Comparison of ENCODE assay signal across 18 cellular contexts in genomic region chr17:31534223-31534888, GRCh38.
DNase-seq lines count a peak whose midpoint lies in the region; ATAC-seq and TF ChIP-seq lines count a peak whose summit lies in the region.
"Had no signal": no experiment of that assay in that cellular context is flagged by ENCODE, and none has a peak within 500 bp of the region (broad histone marks: within the 10 kb centered on the region; RNA-seq: fewer than 3 reads in every experiment).

No MANE protein-coding gene starts in this region.

- H3K27ac ChIP-seq in RWPE2 (ENCODE audit: poor library complexity, severe bottlenecking) = peak overlapping the region; percentile 3
- H3K27ac ChIP-seq in smooth muscle cell (ENCODE audit: low read depth) = peak overlapping the region; percentile 87
- no peak overlapping the region for H3K27ac ChIP-seq in effector memory CD4-positive, alpha-beta T cell (ENCODE audit: insufficient read depth, low read length, poor library complexity, severe bottlenecking)
- H3K27ac ChIP-seq: left ventricle myocardium inferior, parathyroid adenoma had no signal

- no peaks in the 10 kb centered on the region for H3K9me3 ChIP-seq in RWPE2 (ENCODE audit: severe bottlenecking)
- no peaks in the 10 kb centered on the region for H3K9me3 ChIP-seq in smooth muscle cell (replicated peaks; ENCODE audit: low read depth)
- H3K9me3 ChIP-seq in effector memory CD4-positive, alpha-beta T cell (ENCODE audit: control insufficient read depth, low read length) = no peaks in the 10 kb centered on the region
- H3K9me3 ChIP-seq: left ventricle myocardium inferior, transverse colon had no signal

- H3K27me3 ChIP-seq in RWPE2 (ENCODE audit: insufficient read depth, poor library complexity, severe bottlenecking) (no peaks in the 10 kb centered on the region), smooth muscle cell (ENCODE audit: low read depth) (no peaks in the 10 kb centered on the region)
- no peaks in the 10 kb centered on the region for H3K27me3 ChIP-seq in effector memory CD4-positive, alpha-beta T cell (replicated peaks; ENCODE audit: control insufficient read depth, insufficient read depth, low read length, poor library complexity, severe bottlenecking)
- H3K27me3 ChIP-seq: transverse colon had no signal

- no peaks in the 10 kb centered on the region for H3K9me3 Mint-ChIP-seq in activated CD4-positive, alpha-beta T cell treated with anti-CD3 and anti-CD28 coated beads, Interleukin-2, amount 10 ng/mL, durations not matched to agents 7 days and 5 days
- no peaks in the 10 kb centered on the region for H3K9me3 Mint-ChIP-seq in activated CD4-positive, alpha-beta T cell treated with anti-CD3 and anti-CD28 coated beads, Interleukin-2, amount 10 ng/mL, durations not matched to agents 24 days and 14 days
- H3K9me3 Mint-ChIP-seq: CD4-positive, alpha-beta T cell; T-helper 2 cell treated with Interferon-gamma antibody and Interleukin-4, amounts not matched to agents 5 μg/mL and 100 μg/mL, for 36 hours had no signal

- H4K20me1 ChIP-seq in smooth muscle cell (ENCODE audit: low read depth) = no peaks in the 10 kb centered on the region

- TF ChIP-seq CTCF in RWPE2 (IDR thresholded peaks at IDR 0.05; ENCODE audit: poor library complexity, severe bottlenecking) (no peak), fibroblast of villous mesenchyme (IDR thresholded peaks at IDR 0.05; ENCODE audit: insufficient read depth, low read depth, low read length) (no peak), smooth muscle cell (IDR thresholded peaks at IDR 0.05; ENCODE audit: borderline replicate concordance, insufficient read depth, poor library complexity, severe bottlenecking) (no peak)

- ATAC-seq in RWPE2 (ENCODE audit: low read depth) (no peak), HG02610 (IDR thresholded peaks at IDR 0.05; ENCODE audit: unreplicated experiment) (no peak), HG03354 (IDR thresholded peaks at IDR 0.05; ENCODE audit: poor library complexity, severe bottlenecking, unreplicated experiment) (no peak)

- H3K4me3 Mint-ChIP-seq in activated CD4-positive, alpha-beta T cell treated with anti-CD3 and anti-CD28 coated beads, Interleukin-2, amount 10 ng/mL, durations not matched to agents 7 days and 5 days = no peak overlapping the region
- no peak overlapping the region for H3K4me3 Mint-ChIP-seq in activated CD4-positive, alpha-beta T cell treated with anti-CD3 and anti-CD28 coated beads, Interleukin-2, amount 10 ng/mL, durations not matched to agents 24 days and 14 days
- H3K4me3 Mint-ChIP-seq: CD4-positive, alpha-beta T cell; T-helper 2 cell treated with Interferon-gamma antibody and Interleukin-4, amounts not matched to agents 5 μg/mL and 100 μg/mL, for 36 hours had no signal

- peaks cover 10% of the 10 kb centered on the region for H3K36me3 Mint-ChIP-seq in activated CD4-positive, alpha-beta T cell treated with anti-CD3 and anti-CD28 coated beads, Interleukin-2, amount 10 ng/mL, durations not matched to agents 7 days and 5 days (ENCODE audit: low read depth)
- peaks cover 18% of the 10 kb centered on the region for H3K36me3 Mint-ChIP-seq in activated CD4-positive, alpha-beta T cell treated with anti-CD3 and anti-CD28 coated beads, Interleukin-2, amount 10 ng/mL, durations not matched to agents 24 days and 14 days (ENCODE audit: low read depth)

- no peak overlapping the region for H2AFZ ChIP-seq in smooth muscle cell (ENCODE audit: low read depth)
- H2AFZ ChIP-seq: parathyroid adenoma had no signal

- H3K36me3 ChIP-seq in RWPE2 (ENCODE audit: low read depth) (no peaks in the 10 kb centered on the region), smooth muscle cell (ENCODE audit: low read depth) (no peaks in the 10 kb centered on the region)
- H3K36me3 ChIP-seq in effector memory CD4-positive, alpha-beta T cell (ENCODE audit: control insufficient read depth, insufficient read depth, low read length) = peaks cover 38% of the 10 kb centered on the region

- H3K4me3 ChIP-seq in RWPE2 (ENCODE audit: severe bottlenecking) (no peak overlapping the region), fibroblast of villous mesenchyme (ENCODE audit: low read depth, low read length) (no peak overlapping the region), smooth muscle cell (no peak overlapping the region)
- no peak overlapping the region for H3K4me3 ChIP-seq in effector memory CD4-positive, alpha-beta T cell (ENCODE audit: insufficient read depth, low read depth, low read length, poor library complexity, severe bottlenecking)
- H3K4me3 ChIP-seq: left ventricle myocardium inferior, transverse colon had no signal

- H3F3A ChIP-seq in smooth muscle cell (ENCODE audit: low read depth) = peaks cover 12% of the 10 kb centered on the region

- intact Hi-C loops in activated CD4-positive, alpha-beta T cell treated with anti-CD3 and anti-CD28 coated beads, Interleukin-2, amount 10 ng/mL, durations not matched to agents 24 days and 14 days (cut with micrococcal nuclease) = no loop called here

- H3K9ac ChIP-seq in smooth muscle cell (ENCODE audit: low read depth) = peak overlapping the region; percentile 51
- H3K9ac ChIP-seq: parathyroid adenoma had no signal

- CTCF ChIA-PET in activated CD4-positive, alpha-beta T cell treated with anti-CD3 and anti-CD28 coated beads, Interleukin-2, amount 10 ng/mL, durations not matched to agents 7 days and 5 days (lab: Charles Lee) = interaction anchor here (0.8 to 3.7 kb wide), 6 partner anchors 9 to 97 kb away, joined by 4 to 18 read pairs (median 4); no protein-coding TSS in a partner anchor

- peak overlapping the region; percentile 78 for H3K4me2 ChIP-seq in smooth muscle cell

- H3K79me2 ChIP-seq in smooth muscle cell (ENCODE audit: low read depth) = no peaks in the 10 kb centered on the region
- H3K79me2 ChIP-seq: parathyroid adenoma had no signal

- peaks cover 10% of the 10 kb centered on the region for H3K4me1 Mint-ChIP-seq in activated CD4-positive, alpha-beta T cell treated with anti-CD3 and anti-CD28 coated beads, Interleukin-2, amount 10 ng/mL, durations not matched to agents 7 days and 5 days
- peaks cover 13% of the 10 kb centered on the region for H3K4me1 Mint-ChIP-seq in activated CD4-positive, alpha-beta T cell treated with anti-CD3 and anti-CD28 coated beads, Interleukin-2, amount 10 ng/mL, durations not matched to agents 24 days and 14 days

- H3K27me3 Mint-ChIP-seq in activated CD4-positive, alpha-beta T cell treated with anti-CD3 and anti-CD28 coated beads, Interleukin-2, amount 10 ng/mL, durations not matched to agents 7 days and 5 days = no peaks in the 10 kb centered on the region
- H3K27me3 Mint-ChIP-seq in activated CD4-positive, alpha-beta T cell treated with anti-CD3 and anti-CD28 coated beads, Interleukin-2, amount 10 ng/mL, durations not matched to agents 24 days and 14 days = no peaks in the 10 kb centered on the region
- H3K27me3 Mint-ChIP-seq: CD4-positive, alpha-beta T cell had no signal

- DNase-seq in activated CD4-positive, alpha-beta T cell treated with anti-CD3 and anti-CD28 coated beads, Interleukin-2, amount 10 ng/mL, durations not matched to agents 7 days and 5 days = no peak
- no peak for DNase-seq in activated CD4-positive, alpha-beta T cell treated with anti-CD3 and anti-CD28 coated beads, Interleukin-2, amount 10 ng/mL, durations not matched to agents 24 days and 14 days
- no peak for DNase-seq in RWPE2 (ENCODE audit: low spot score)
- peak; percentile 31 for DNase-seq in fibroblast of villous mesenchyme (ENCODE audit: low read depth)
- no peak for DNase-seq in smooth muscle cell (lab: John Stamatoyannopoulos, UW; ENCODE audit: unreplicated experiment)
- no peak for DNase-seq in effector memory CD4-positive, alpha-beta T cell
- DNase-seq: activated CD4-positive, alpha-beta T cell treated with anti-CD3 and anti-CD28 coated beads for 1 hour; activated CD8-positive, alpha-beta memory T cell treated with anti-CD3 and anti-CD28 coated beads, Interleukin-2, amount 50 U/mL, for 4 hours; activated naive CD4-positive, alpha-beta T cell; CD4-positive, alpha-beta T cell; left ventricle myocardium inferior; SHP77 treated with DMSO at 0.1 percent for 48 hours; stimulated activated CD4-positive, alpha-beta T cell treated with anti-CD3 and anti-CD28 coated beads, Interleukin-12 subunit alpha, Interleukin-12 subunit beta, amount 100 ng/mL, for 4 hours; transverse colon had no signal

- POLR2A ChIA-PET in activated CD4-positive, alpha-beta T cell treated with anti-CD3 and anti-CD28 coated beads, Interleukin-2, amount 10 ng/mL, durations not matched to agents 7 days and 5 days (lab: Charles Lee) = no interaction called here

- peak overlapping the region; percentile 19 for H3K27ac Mint-ChIP-seq in activated CD4-positive, alpha-beta T cell treated with anti-CD3 and anti-CD28 coated beads, Interleukin-2, amount 10 ng/mL, durations not matched to agents 7 days and 5 days
- no peak overlapping the region for H3K27ac Mint-ChIP-seq in activated CD4-positive, alpha-beta T cell treated with anti-CD3 and anti-CD28 coated beads, Interleukin-2, amount 10 ng/mL, durations not matched to agents 24 days and 14 days
- H3K27ac Mint-ChIP-seq: CD4-positive, alpha-beta T cell; T-helper 2 cell treated with Interferon-gamma antibody and Interleukin-4, amounts not matched to agents 5 μg/mL and 100 μg/mL, for 36 hours had no signal

- 48% methylated on average over 10 of the region's 10 CpGs for WGBS in smooth muscle cell (ENCODE audit: low lambda C conversion rate)

- H3K4me1 ChIP-seq in RWPE2 (ENCODE audit: insufficient read depth, poor library complexity, severe bottlenecking) = peaks cover 8% of the 10 kb centered on the region
- H3K4me1 ChIP-seq in smooth muscle cell (ENCODE audit: low read depth) = peaks cover 20% of the 10 kb centered on the region
- H3K4me1 ChIP-seq in effector memory CD4-positive, alpha-beta T cell (ENCODE audit: control insufficient read depth, insufficient read depth, low read length, poor library complexity, severe bottlenecking) = peaks cover 3% of the 10 kb centered on the region
- H3K4me1 ChIP-seq: left ventricle myocardium inferior, parathyroid adenoma had no signal
